In genomic region chr16:30941600-30942420, GRCh38 we compare ENCODE assay signal across 1 cellular context.
TF ChIP-seq lines count a peak whose summit lies in the region.

No MANE protein-coding gene starts in this region.

TF ChIP-seq in WTC11, 78 proteins besides CTCF, POLR2A, EP300 and RAD21 (continued from another document):
- TF ChIP-seq STAT6 (CRISPR knock-in tag; conservative IDR thresholded peaks at IDR 0.05; ENCODE audit: low read depth) (no peak), SP1 (CRISPR knock-in tag; conservative IDR thresholded peaks at IDR 0.05) (0 out of 2 replicates have a peak, but pooled peaks have one; percentile 13), JAZF1 (CRISPR knock-in tag; IDR thresholded peaks at IDR 0.05) (no peak), PRDM15 (CRISPR knock-in tag; IDR thresholded peaks at IDR 0.05) (no peak), ZNF416 (CRISPR knock-in tag; IDR thresholded peaks at IDR 0.05) (no peak), IRF2 (CRISPR knock-in tag; IDR thresholded peaks at IDR 0.05; ENCODE audit: borderline replicate concordance, low read depth) (no peak)
